Comparison of ENCODE assay signal across 8 cellular contexts in genomic region chr12:40105265-40105514, GRCh38. TPM values are rescaled to one million over a fixed set of nuclear protein-coding genes. Genes with fewer than 3 reads are reported as not detected.
A peak's percentile ranks its signal among the peaks of the same experiment; 100 is the strongest.
DNase-seq lines count a peak whose midpoint lies in the region; ATAC-seq lines count a peak whose summit lies in the region.

No MANE protein-coding gene starts in this region.

- H3K9me3 Mint-ChIP-seq in activated T-cell treated with anti-CD3 and anti-CD28 coated beads, Interleukin-2, amount 50 U/mL, for 72 hours: no peaks in the 10 kb centered on the region

- H3K4me1 Mint-ChIP-seq in activated T-cell treated with anti-CD3 and anti-CD28 coated beads, Interleukin-2, amount 50 U/mL, for 72 hours (ENCODE audit: low read depth): peaks cover 53% of the 10 kb centered on the region

- no peak for DNase-seq in activated T-cell treated with anti-CD3 and anti-CD28 coated beads, Interleukin-2, amount 50 U/mL, for 72 hours
- DNase-seq in hepatic stellate cell (ENCODE audit: low spot score) (peak; percentile 63), skeletal muscle cell (ENCODE audit: low read depth) (peak; percentile 4), NCI-H774 (lab: John Stamatoyannopoulos, UW) (no peak), NK-92 (lab: John Stamatoyannopoulos, UW; ENCODE audit: unreplicated experiment) (no peak)

- peak; percentile 35 for ATAC-seq in GM19025 (IDR thresholded peaks at IDR 0.05; ENCODE audit: low read depth, unreplicated experiment)
- ATAC-seq in HG03095 (IDR thresholded peaks at IDR 0.05; ENCODE audit: unreplicated experiment): peak; percentile 39
- ATAC-seq in activated T-cell treated with anti-CD3 and anti-CD28 coated beads, Interleukin-2, amount 50 U/mL, for 72 hours (replicated peaks in 1 of 2): peak in 1 of 2 donors; percentile 20
- no peak for ATAC-seq in HG02759 (IDR thresholded peaks at IDR 0.05; ENCODE audit: unreplicated experiment)

- no peak overlapping the region for H3K27ac Mint-ChIP-seq in activated T-cell treated with anti-CD3 and anti-CD28 coated beads, Interleukin-2, amount 50 U/mL, for 72 hours

- H3K4me3 Mint-ChIP-seq in activated T-cell treated with anti-CD3 and anti-CD28 coated beads, Interleukin-2, amount 50 U/mL, for 72 hours: peak overlapping the region; percentile 84 to 85

- peaks cover 0 to 1% of the 10 kb centered on the region in 2 donors for H3K36me3 Mint-ChIP-seq in activated T-cell treated with anti-CD3 and anti-CD28 coated beads, Interleukin-2, amount 50 U/mL, for 72 hours (ENCODE audit: insufficient read depth in 2 of 2)

- peak overlapping the region; percentile 68 for H3K4me3 ChIP-seq in skeletal muscle cell (ENCODE audit: low read depth, low read length)

- peaks cover 30% of the 10 kb centered on the region for H3K27me3 Mint-ChIP-seq in activated T-cell treated with anti-CD3 and anti-CD28 coated beads, Interleukin-2, amount 50 U/mL, for 72 hours (ENCODE audit: low read depth)

RNA-seq across cellular contexts. Expression of gene SLC2A13, which starts 0.7 kb away (rescaled TPM):
- total RNA-seq in activated T-cell treated with anti-CD3 and anti-CD28 coated beads, Interleukin-2, amount 50 U/mL, for 72 hours: 1 to 10 TPM; 3.0 to 5.8 TPM

Comparison
In these comparisons a context has a peak if more than half of its experiments do, and no peak if none do; other contexts are left out.
1. DNase-seq: peak in hepatic stellate cell (single experiment) and skeletal muscle cell (single experiment); none in activated T-cell treated with anti-CD3 and anti-CD28 coated beads, Interleukin-2, amount 50 U/mL, for 72 hours (0 of 2), NCI-H774 (single experiment) and NK-92 (single experiment).